In the genomic region with DNA sequence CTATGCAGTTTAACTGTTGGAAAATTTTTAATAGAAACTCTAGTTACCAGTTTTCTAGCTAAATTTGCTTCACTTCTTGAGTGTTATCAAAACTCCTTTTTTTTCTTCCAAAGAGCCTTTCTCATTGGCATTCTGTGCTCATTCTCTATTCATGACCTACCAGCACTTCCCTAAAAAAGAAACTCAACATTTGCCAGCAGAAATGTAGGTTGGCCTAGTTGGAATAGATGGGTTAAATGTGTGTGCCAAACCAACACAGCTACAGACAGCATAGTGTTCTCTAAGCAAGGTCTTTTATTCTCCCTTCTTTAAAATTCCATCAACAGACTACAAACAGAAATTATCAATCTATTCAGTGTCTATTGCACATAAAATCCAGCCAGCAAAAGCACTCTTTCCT, we compare ENCODE assay signal across 16 cellular contexts.
DNase-seq lines count a peak whose midpoint lies in the region; ATAC-seq lines count a peak whose summit lies in the region.
"Had no signal": no experiment of that assay in that cellular context is flagged by ENCODE, and none has a peak within 500 bp of the region (broad histone marks: within the 10 kb centered on the region; RNA-seq: fewer than 3 reads in every experiment).

No MANE protein-coding gene starts in this region.

- no peak overlapping the region for H3K4me3 Mint-ChIP-seq in activated T-cell treated with anti-CD3 and anti-CD28 coated beads, Interleukin-2, amount 50 U/mL, for 24 hours
- H3K4me3 Mint-ChIP-seq: CD4-positive, alpha-beta T cell; HFFc6 had no signal

- no peaks in the 10 kb centered on the region for H3K36me3 Mint-ChIP-seq in activated T-cell treated with anti-CD3 and anti-CD28 coated beads, Interleukin-2, amount 50 U/mL, for 24 hours (ENCODE audit: low read depth)

- H3K27ac Mint-ChIP-seq in activated T-cell treated with anti-CD3 and anti-CD28 coated beads, Interleukin-2, amount 50 U/mL, for 24 hours, result no peak overlapping the region
- H3K27ac Mint-ChIP-seq: CD4-positive, alpha-beta T cell; HFFc6 had no signal

- peak; percentile 91 for DNase-seq in cerebellar cortex (ENCODE audit: low spot score)
- DNase-seq in inferior parietal cortex (ENCODE audit: extremely low spot score), result peak; percentile 44
- peak; percentile 64 for DNase-seq in pons (ENCODE audit: low spot score)
- DNase-seq in activated T-cell treated with anti-CD3 and anti-CD28 coated beads, Interleukin-2, amount 50 U/mL, for 24 hours, result no peak
- no peak for DNase-seq in activated CD8-positive, alpha-beta memory T cell treated with anti-CD3 and anti-CD28 coated beads for 24 hours
- DNase-seq in GM19238 (ENCODE audit: insufficient read length, low spot score), result no peak
- DNase-seq: ACHN; Caco-2; CD4-positive, alpha-beta T cell; GDM1; GOT3; H7; HFFc6; IMR-90 had no signal

- no peaks in the 10 kb centered on the region for H3K4me1 Mint-ChIP-seq in activated T-cell treated with anti-CD3 and anti-CD28 coated beads, Interleukin-2, amount 50 U/mL, for 24 hours (ENCODE audit: low read depth)

- ATAC-seq in GM19395 (IDR thresholded peaks at IDR 0.05; ENCODE audit: unreplicated experiment), result no peak
- ATAC-seq: HCT116 had no signal

- no peaks in the 10 kb centered on the region for H3K9me3 Mint-ChIP-seq in activated T-cell treated with anti-CD3 and anti-CD28 coated beads, Interleukin-2, amount 50 U/mL, for 24 hours
- H3K9me3 Mint-ChIP-seq: CD4-positive, alpha-beta T cell had no signal

- H3K27me3 Mint-ChIP-seq in activated T-cell treated with anti-CD3 and anti-CD28 coated beads, Interleukin-2, amount 50 U/mL, for 24 hours, result peaks cover 4% of the 10 kb centered on the region

Comparison
In these comparisons a context has a peak if more than half of its experiments do, and no peak if none do; other contexts are left out.
1. DNase-seq: peak in cerebellar cortex (single experiment), inferior parietal cortex (single experiment) and pons (single experiment); none in activated T-cell treated with anti-CD3 and anti-CD28 coated beads, Interleukin-2, amount 50 U/mL, for 24 hours (single experiment), activated CD8-positive, alpha-beta memory T cell treated with anti-CD3 and anti-CD28 coated beads for 24 hours (single experiment) and GM19238 (single experiment).